In the genomic region with DNA sequence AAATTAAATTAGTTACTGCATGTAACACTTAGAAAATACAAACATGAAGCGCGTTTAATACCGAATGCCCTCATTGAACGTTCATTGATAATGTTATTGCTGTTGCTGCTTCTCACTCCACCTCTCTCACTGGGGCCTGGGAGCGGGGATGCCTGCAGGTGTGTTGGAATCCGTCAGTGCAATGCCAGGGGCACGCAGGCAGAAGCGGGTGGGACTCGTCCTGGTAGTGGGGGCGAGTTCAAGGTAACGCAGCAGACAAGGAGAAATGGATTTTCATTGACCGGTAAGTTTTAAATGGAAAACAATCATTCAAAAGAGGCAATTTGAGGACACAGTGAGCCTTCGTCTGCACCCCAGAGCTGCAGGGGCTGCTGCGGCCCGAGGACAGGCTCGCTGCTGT, we compare ENCODE assay signal across 17 cellular contexts.
DNase-seq lines count a peak whose midpoint lies in the region; ATAC-seq, FAIRE-seq and TF ChIP-seq lines count a peak whose summit lies in the region.
"Had no signal": no experiment of that assay in that cellular context is flagged by ENCODE, and none has a peak within 500 bp of the region (broad histone marks: within the 10 kb centered on the region; RNA-seq: fewer than 3 reads in every experiment).

No MANE protein-coding gene starts in this region.

- H3K36me3 Mint-ChIP-seq in GM23338 (ENCODE audit: low read depth) = no peaks in the 10 kb centered on the region; the same call in 2 of the 3 replicates

- H2BK5ac ChIP-seq in trophoblast cell (ENCODE audit: low read depth, low read length, poor library complexity) = no peak overlapping the region

- H3K9me2 ChIP-seq in GM23338 (ENCODE audit: insufficient read depth) = peaks cover 7% of the 10 kb centered on the region

- H2AFZ ChIP-seq in GM23338 (peak overlapping the region; percentile 28; the same call in 1 of the 2 replicates), trophoblast cell (ENCODE audit: insufficient read depth, low read length, poor library complexity) (no peak overlapping the region)

- TF ChIP-seq CTCF in GM23338 (conservative IDR thresholded peaks at IDR 0.05; ENCODE audit: low read depth in 2 of 2) = no peak
- no peak for TF ChIP-seq CTCF in kidney (IDR thresholded peaks at IDR 0.05; ENCODE audit: borderline replicate concordance, extremely low read depth, insufficient read depth)
- TF ChIP-seq CTCF in upper lobe of right lung (IDR thresholded peaks at IDR 0.05) = no peak
- no peak for TF ChIP-seq CTCF in colonic mucosa (IDR thresholded peaks at IDR 0.05)
- no peak for TF ChIP-seq CTCF in pancreas (IDR thresholded peaks at IDR 0.05)

- no peak overlapping the region for H2BK120ac ChIP-seq in trophoblast cell (ENCODE audit: insufficient read depth, low read length, poor library complexity)

- peaks cover 11% of the 10 kb centered on the region for H3K27me3 Mint-ChIP-seq in GM23338 (ENCODE audit: insufficient read depth, low read depth, poor library complexity)

- intact Hi-C loops in kidney (cut with DNase I) = no loop called here
- intact Hi-C loops in upper lobe of right lung (cut with DNase I) = no loop called here
- intact Hi-C loops in colonic mucosa (cut with DNase I) = no loop called here
- intact Hi-C loops in pancreas (cut with DNase I) = no loop called here

- no peaks in the 10 kb centered on the region for H3K79me2 ChIP-seq in GM23338 (replicated peaks; ENCODE audit: insufficient read depth)
- H3K79me2 ChIP-seq in trophoblast cell (ENCODE audit: control insufficient read depth, insufficient read depth, low read length, poor library complexity) = no peaks in the 10 kb centered on the region

- H3K27ac Mint-ChIP-seq in GM23338 = no peak overlapping the region
- H3K27ac Mint-ChIP-seq: CD4-positive, alpha-beta T cell had no signal

- no peak overlapping the region for H3K18ac ChIP-seq in trophoblast cell (ENCODE audit: low read length)

- H3K4me3 Mint-ChIP-seq in GM23338 = no peak overlapping the region
- H3K4me3 Mint-ChIP-seq: CD4-positive, alpha-beta T cell had no signal

- H3K27me3 ChIP-seq in GM23338 (ENCODE audit: insufficient read depth) (no peaks in the 10 kb centered on the region), trophoblast cell (ENCODE audit: insufficient read depth, low read length) (no peaks in the 10 kb centered on the region), upper lobe of right lung (no peaks in the 10 kb centered on the region), colonic mucosa (no peaks in the 10 kb centered on the region), pancreas (no peaks in the 10 kb centered on the region)

- H2AK5ac ChIP-seq in trophoblast cell (ENCODE audit: low read length) = peak overlapping the region; percentile 26

- H3K14ac ChIP-seq in trophoblast cell (ENCODE audit: low read length) = no peak overlapping the region

- ATAC-seq in GM23338 (no peak), upper lobe of right lung (no peak), pancreas (no peak)
- ATAC-seq: A549 had no signal

- peaks cover 6% of the 10 kb centered on the region for H3K79me1 ChIP-seq in trophoblast cell (ENCODE audit: low read length)

- H3K4ac ChIP-seq in trophoblast cell (ENCODE audit: low read depth, low read length) = no peak overlapping the region

- H4K12ac ChIP-seq in trophoblast cell (ENCODE audit: low read depth, low read length) = no peak overlapping the region

- H3K27ac ChIP-seq in GM23338 (ENCODE audit: low read depth) (no peak overlapping the region), kidney (ENCODE audit: low read depth in 2 of 2, low read length in 2 of 2) (no peak overlapping the region), trophoblast cell (ENCODE audit: low read depth, low read length) (no peak overlapping the region), upper lobe of right lung (no peak overlapping the region), colonic mucosa (no peak overlapping the region), pancreas (no peak overlapping the region)
- H3K27ac ChIP-seq: 22Rv1, A549, C4-2B had no signal

- H3K9me3 Mint-ChIP-seq in GM23338 = no peaks in the 10 kb centered on the region; the same call in 1 of the 3 replicates
- H3K9me3 Mint-ChIP-seq: CD4-positive, alpha-beta T cell had no signal

- no peak overlapping the region for H3K9ac ChIP-seq in kidney (ENCODE audit: low read length in 2 of 2)
- H3K9ac ChIP-seq in trophoblast cell (ENCODE audit: low read length) = no peak overlapping the region
- no peak overlapping the region for H3K9ac ChIP-seq in colonic mucosa (ENCODE audit: low read depth in 2 of 2, low read length in 2 of 2)

- H3K4me1 Mint-ChIP-seq in GM23338 = peaks cover 12% of the 10 kb centered on the region

- no peak for FAIRE-seq in kidney (lab: Jason Lieb, UNC)
- no peak for FAIRE-seq in pancreas (lab: Jason Lieb, UNC)
- FAIRE-seq: A549 had no signal

- no peaks in the 10 kb centered on the region for H3F3A ChIP-seq in GM23338 (replicated peaks; ENCODE audit: low read depth)

- no peak overlapping the region for H3K23ac ChIP-seq in trophoblast cell (ENCODE audit: low read length)

- WGBS in trophoblast cell (ENCODE audit: extremely low coverage, insufficient coverage, insufficient read length) = no CpG with 5 or more reads among the region's 16 CpGs
- WGBS in pancreas, 2 donors = 95 to 98% methylated on average over 16 of the region's 16 CpGs

- H3K9me3 ChIP-seq in kidney (ENCODE audit: control insufficient read depth in 1 of 2, low read length in 2 of 2) (no peaks in the 10 kb centered on the region), trophoblast cell (ENCODE audit: insufficient read depth, low read depth, low read length) (no peaks in the 10 kb centered on the region), upper lobe of right lung (no peaks in the 10 kb centered on the region), colonic mucosa (no peaks in the 10 kb centered on the region), pancreas (no peaks in the 10 kb centered on the region)
- H3K9me3 ChIP-seq: A549, Caco-2, HAP-1 had no signal

- no peak overlapping the region for H2BK12ac ChIP-seq in trophoblast cell (ENCODE audit: low read length)

- H3K4me2 ChIP-seq in GM23338 = no peak overlapping the region
- no peak overlapping the region for H3K4me2 ChIP-seq in trophoblast cell (ENCODE audit: low read length)
- H3K4me2 ChIP-seq: A549 had no signal

- no peak overlapping the region for H3K4me3 ChIP-seq in GM23338
- no peak overlapping the region for H3K4me3 ChIP-seq in kidney (ENCODE audit: low read length in 2 of 2)
- no peak overlapping the region for H3K4me3 ChIP-seq in trophoblast cell (ENCODE audit: low read depth, low read length)
- no peak overlapping the region for H3K4me3 ChIP-seq in upper lobe of right lung
- no peak overlapping the region for H3K4me3 ChIP-seq in colonic mucosa
- H3K4me3 ChIP-seq in pancreas = no peak overlapping the region
- H3K4me3 ChIP-seq: A549, HAP-1 had no signal

- no peaks in the 10 kb centered on the region for H4K20me1 ChIP-seq in GM23338 (replicated peaks; ENCODE audit: insufficient read depth)

- DNase-seq in GM23338 (ENCODE audit: low spot score) = no peak
- DNase-seq in kidney = peak; percentile 32
- DNase-seq in trophoblast cell = no peak
- DNase-seq in upper lobe of right lung = peak; percentile 16
- no peak for DNase-seq in colonic mucosa
- no peak for DNase-seq in pancreas
- DNase-seq in stimulated activated CD4-positive, alpha-beta T cell treated with anti-CD3 and anti-CD28 coated beads, Interleukin-4, amount 100 ng/mL, for 24 hours = no peak
- DNase-seq: AML-193; Caco-2; CD4-positive, alpha-beta T cell; DMS153; DMS79 treated with DMSO at 0.1 percent for 48 hours; GF-D8 had no signal

- H3K4me1 ChIP-seq in GM23338 (ENCODE audit: insufficient read depth) = no peaks in the 10 kb centered on the region
- H3K4me1 ChIP-seq in kidney (ENCODE audit: control insufficient read depth in 1 of 2, insufficient read depth in 1 of 2, low read depth in 1 of 2, low read length in 2 of 2) = peaks cover 5 to 8% of the 10 kb centered on the region in 2 donors
- peaks cover 11 to 18% of the 10 kb centered on the region in 2 experiments for H3K4me1 ChIP-seq in trophoblast cell (ENCODE audit: control insufficient read depth in 1 of 2, insufficient read depth in 2 of 2, low read length in 2 of 2)
- H3K4me1 ChIP-seq in upper lobe of right lung = peaks cover 15% of the 10 kb centered on the region
- H3K4me1 ChIP-seq in colonic mucosa = no peaks in the 10 kb centered on the region
- peaks cover 5 to 13% (median 11%) of the 10 kb centered on the region in 3 donors for H3K4me1 ChIP-seq in pancreas
- H3K4me1 ChIP-seq: A549, HAP-1 had no signal

- H3K36me3 ChIP-seq in GM23338 (ENCODE audit: insufficient read depth) = no peaks in the 10 kb centered on the region
- no peaks in the 10 kb centered on the region for H3K36me3 ChIP-seq in kidney (ENCODE audit: control insufficient read depth in 1 of 2, insufficient read depth in 2 of 2, low read length in 2 of 2)
- H3K36me3 ChIP-seq in trophoblast cell (ENCODE audit: control insufficient read depth in 1 of 2, insufficient read depth in 2 of 2, low read length in 2 of 2) = no peaks in the 10 kb centered on the region
- no peaks in the 10 kb centered on the region for H3K36me3 ChIP-seq in upper lobe of right lung
- no peaks in the 10 kb centered on the region for H3K36me3 ChIP-seq in colonic mucosa
- H3K36me3 ChIP-seq in pancreas = no peaks in the 10 kb centered on the region
- H3K36me3 ChIP-seq: HAP-1 had no signal

- no peak overlapping the region for H4K8ac ChIP-seq in trophoblast cell (ENCODE audit: low read depth, low read length)

- H4K91ac ChIP-seq in trophoblast cell (ENCODE audit: low read depth, low read length) = no peak overlapping the region

TF ChIP-seq in GM23338, 12 proteins besides CTCF, POLR2A, EP300 and RAD21:
- TF ChIP-seq EZH2 (IDR thresholded peaks at IDR 0.05; ENCODE audit: low read depth, unreplicated experiment) = no peak
TF ChIP-seq in GM23338: peak in this region for 0.

Comparison
In these comparisons a context has a peak if more than half of its experiments do, and no peak if none do; other contexts are left out.
1. DNase-seq: peak in kidney (single experiment) and upper lobe of right lung (single experiment); none in GM23338 (single experiment), trophoblast cell (0 of 2), colonic mucosa (single experiment), pancreas (0 of 6) and stimulated activated CD4-positive, alpha-beta T cell treated with anti-CD3 and anti-CD28 coated beads, Interleukin-4, amount 100 ng/mL, for 24 hours (single experiment).